Comparison of ENCODE assay signal across 16 cellular contexts in the genomic region with DNA sequence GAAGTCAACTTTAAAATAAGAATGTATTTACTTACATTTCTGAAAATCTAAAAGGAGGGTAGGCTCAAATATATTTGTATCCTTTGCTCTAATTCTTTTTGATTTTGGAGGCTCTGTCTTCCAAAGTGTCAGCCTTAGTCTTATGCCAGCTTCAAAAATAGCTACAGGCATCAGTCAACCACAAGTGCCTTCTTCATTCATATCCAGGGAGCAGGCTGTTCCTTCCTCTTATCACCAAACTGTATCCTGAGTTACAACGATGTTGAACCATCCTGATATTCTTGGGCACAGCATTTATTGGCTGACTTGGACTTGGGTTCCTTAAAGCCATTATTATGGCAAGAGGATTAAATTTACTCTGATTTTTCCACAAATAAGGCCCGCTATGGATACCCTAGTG.
"Had no signal": no experiment of that assay in that cellular context is flagged by ENCODE, and none has a peak within 500 bp of the region (broad histone marks: within the 10 kb centered on the region; RNA-seq: fewer than 3 reads in every experiment).

No MANE protein-coding gene starts in this region.

- H3K36me3 ChIP-seq: left lung, lower lobe of right lung, sigmoid colon, stomach, tibial artery had no signal

- H3K4me1 ChIP-seq: left lung, lower lobe of right lung, parathyroid adenoma, sigmoid colon, stomach, testis, tibial artery had no signal

- H3K9me3 ChIP-seq: lower lobe of right lung, sigmoid colon, testis, tibial artery had no signal

- ATAC-seq: left lung; lower lobe of right lung; natural killer cell; stimulated activated effector memory CD8-positive, alpha-beta T cell treated with anti-CD3 and anti-CD28 coated beads, Interleukin-12 subunit alpha, Interleukin-12 subunit beta, amount 100 ng/mL, for 72 hours had no signal

- H3K27me3 ChIP-seq: dorsolateral prefrontal cortex, hepatocyte, left lung, sigmoid colon, stomach, testis, tibial artery had no signal

- DNase-seq: dorsolateral prefrontal cortex; effector CD4-positive, alpha-beta T cell; kidney; left lung; lower lobe of right lung; natural killer cell; sigmoid colon; stimulated activated CD4-positive, alpha-beta T cell treated with anti-CD3 and anti-CD28 coated beads, Interleukin-2, amount 100 ng/mL, for 24 hours; stimulated activated CD4-positive, alpha-beta T cell treated with anti-CD3 and anti-CD28 coated beads, Interleukin-4, amount 100 ng/mL, for 24 hours; stimulated activated naive CD4-positive, alpha-beta T cell treated with Interleukin-2 at 50 U/mL for 16 hours; stomach; testis; tibial artery had no signal

- H3K27ac ChIP-seq: dorsolateral prefrontal cortex, hepatocyte, left lung, lower lobe of right lung, parathyroid adenoma, sigmoid colon, stomach, testis, tibial artery had no signal

- H3K4me3 ChIP-seq: dorsolateral prefrontal cortex, hepatocyte, left lung, lower lobe of right lung, sigmoid colon, stomach, testis, tibial artery had no signal
